ENCODE assay signal across 17 cellular contexts in genomic region chr7:99031496-99031895, GRCh38.
DNase-seq lines count a peak whose midpoint lies in the region; ATAC-seq and TF ChIP-seq lines count a peak whose summit lies in the region.
"Had no signal": no experiment of that assay in that cellular context is flagged by ENCODE, and none has a peak within 500 bp of the region (broad histone marks: within the 10 kb centered on the region; RNA-seq: fewer than 3 reads in every experiment).

No MANE protein-coding gene starts in this region.

- ATAC-seq in thoracic aorta (ENCODE audit: insufficient number of reproducible peaks, low FRiP score, low read depth) (no peak), foreskin keratinocyte (no peak)
- ATAC-seq: natural killer cell; stimulated activated naive CD8-positive, alpha-beta T cell treated with anti-CD3 and anti-CD28 coated beads, Interleukin-15, Interleukin-2, amounts not matched to agents 100 U/mL and 50 U/mL, for 24 hours had no signal

- peaks cover 5% of the 10 kb centered on the region for H3K79me2 ChIP-seq in osteoblast (ENCODE audit: insufficient read depth, low read length)

- no peaks in the 10 kb centered on the region for H3K27me3 Mint-ChIP-seq in progenitor cell of endocrine pancreas
- H3K27me3 Mint-ChIP-seq: activated CD4-positive, alpha-beta T cell treated with anti-CD3 and anti-CD28 coated beads, Interleukin-2, amount 10 ng/mL, durations not matched to agents 24 days and 14 days; B cell had no signal

- H3K27ac ChIP-seq in adipose tissue (ENCODE audit: low read depth, low read length), result peak overlapping the region; percentile 77
- H3K27ac ChIP-seq in dorsolateral prefrontal cortex, result peak overlapping the region in 49 of 59 donors; percentile 4 to 84 (median 54)
- peak overlapping the region; percentile 81 for H3K27ac ChIP-seq in osteoblast (ENCODE audit: low read depth, low read length)
- peak overlapping the region; percentile 89 to 91 for H3K27ac ChIP-seq in thoracic aorta
- no peak overlapping the region for H3K27ac ChIP-seq in foreskin keratinocyte
- H3K27ac ChIP-seq: RWPE1 had no signal

- H3K9me3 ChIP-seq in osteoblast (ENCODE audit: low read depth, low read length) (no peaks in the 10 kb centered on the region), thoracic aorta (no peaks in the 10 kb centered on the region)

- H3K27me3 ChIP-seq in dorsolateral prefrontal cortex (no peaks in the 10 kb centered on the region), osteoblast (ENCODE audit: insufficient read depth, low read length) (no peaks in the 10 kb centered on the region), thoracic aorta (replicated peaks; ENCODE audit: insufficient read depth) (no peaks in the 10 kb centered on the region), foreskin keratinocyte (no peaks in the 10 kb centered on the region)

- intact Hi-C loops in dorsolateral prefrontal cortex (cut with DNase I), result loop anchor here in 1 of 2 donors (10.0 kb wide), 1 partner anchor 107 kb away; no protein-coding TSS in a partner anchor

- H2AFZ ChIP-seq in osteoblast (ENCODE audit: low read length), result no peak overlapping the region

- no peaks in the 10 kb centered on the region for H3K4me1 Mint-ChIP-seq in progenitor cell of endocrine pancreas (ENCODE audit: low read depth)
- H3K4me1 Mint-ChIP-seq: B cell, natural killer cell had no signal

- H3K4me3 ChIP-seq in dorsolateral prefrontal cortex (no peak overlapping the region), osteoblast (ENCODE audit: insufficient read depth, low read length) (no peak overlapping the region), thoracic aorta (peak overlapping the region; percentile 13)

- H3K9me3 Mint-ChIP-seq in progenitor cell of endocrine pancreas (ENCODE audit: low read depth), result no peaks in the 10 kb centered on the region
- H3K9me3 Mint-ChIP-seq: activated CD4-positive, alpha-beta T cell treated with anti-CD3 and anti-CD28 coated beads, Interleukin-2, amount 10 ng/mL, durations not matched to agents 24 days and 14 days; immature natural killer cell; natural killer cell had no signal

- H4K20me1 ChIP-seq in osteoblast (ENCODE audit: insufficient read depth, low read length), result peaks cover 8% of the 10 kb centered on the region

- H3K4me2 ChIP-seq in osteoblast (ENCODE audit: insufficient read depth, low read length), result no peak overlapping the region

- H3K36me3 ChIP-seq in osteoblast (ENCODE audit: insufficient read depth, low read length) (peaks cover 90% of the 10 kb centered on the region), thoracic aorta (peaks cover 74% of the 10 kb centered on the region)

- no peak overlapping the region for H3K27ac Mint-ChIP-seq in progenitor cell of endocrine pancreas
- H3K27ac Mint-ChIP-seq: activated CD4-positive, alpha-beta T cell treated with anti-CD3 and anti-CD28 coated beads, Interleukin-2, amount 10 ng/mL, durations not matched to agents 24 days and 14 days; B cell had no signal

- peak in 1 of 10 donors; percentile 5 for DNase-seq in dorsolateral prefrontal cortex
- no peak for DNase-seq in osteoblast (ENCODE audit: insufficient read length, low spot score, missing footprints)
- DNase-seq in thoracic aorta (ENCODE audit: low spot score), result no peak
- DNase-seq in activated CD4-positive, CD25-positive, alpha-beta regulatory T cell treated with anti-CD3 and anti-CD28 coated beads, Interleukin-2, amount 50 U/mL, for 72 hours, result no peak
- DNase-seq in foreskin keratinocyte, result no peak
- no peak for DNase-seq in progenitor cell of endocrine pancreas (ENCODE audit: low spot score, unreplicated experiment)
- DNase-seq: activated CD4-positive, alpha-beta T cell treated with anti-CD3 and anti-CD28 coated beads, Interleukin-2, amount 10 ng/mL, durations not matched to agents 24 days and 14 days; activated naive CD4-positive, alpha-beta T cell treated with Interleukin-2 at 50 U/mL for 16 hours; immature natural killer cell; mesenchymal stem cell; natural killer cell; NCI-H187; NCI-H226; stimulated activated naive CD8-positive, alpha-beta T cell treated with anti-CD3 and anti-CD28 coated beads, Interleukin-15, Interleukin-2, amounts not matched to agents 100 U/mL and 50 U/mL, for 24 hours had no signal

- peaks cover 33% of the 10 kb centered on the region for H3K36me3 Mint-ChIP-seq in progenitor cell of endocrine pancreas (ENCODE audit: insufficient read depth)
- H3K36me3 Mint-ChIP-seq: natural killer cell had no signal

- WGBS in adipose tissue, 3 donors, result 91 to 94% (median 93%) methylated on average over 7 of the region's 7 CpGs

- TF ChIP-seq CTCF in dorsolateral prefrontal cortex (IDR thresholded peaks at IDR 0.05 in 54 of 56, conservative IDR thresholded peaks at IDR 0.05 in 2 of 56; ENCODE audit: low read depth in 1 of 56, partially characterized antibody in 56 of 56) (no peak), osteoblast (IDR thresholded peaks at IDR 0.05; ENCODE audit: extremely low read depth, low read depth, low read length) (no peak), thoracic aorta (IDR thresholded peaks at IDR 0.05) (no peak), foreskin keratinocyte (conservative IDR thresholded peaks at IDR 0.05) (no peak), progenitor cell of endocrine pancreas (IDR thresholded peaks at IDR 0.05; ENCODE audit: unreplicated experiment) (no peak)

- H3K4me1 ChIP-seq in osteoblast (ENCODE audit: insufficient read depth, low read length) (peaks cover 14% of the 10 kb centered on the region), thoracic aorta (ENCODE audit: control insufficient read depth in 1 of 2, low read depth in 2 of 2) (peaks cover 23 to 41% of the 10 kb centered on the region in 2 donors), foreskin keratinocyte (no peaks in the 10 kb centered on the region)

- no peak overlapping the region for H3K4me3 Mint-ChIP-seq in progenitor cell of endocrine pancreas (ENCODE audit: low read depth)
- H3K4me3 Mint-ChIP-seq: activated CD4-positive, alpha-beta T cell treated with anti-CD3 and anti-CD28 coated beads, Interleukin-2, amount 10 ng/mL, durations not matched to agents 24 days and 14 days; B cell; immature natural killer cell; natural killer cell had no signal
